In genomic region chr15:58062175-58062574, GRCh38 we compare ENCODE assay signal across 28 cellular contexts. TPM values are rescaled to one million over a fixed set of nuclear protein-coding genes. Genes with fewer than 3 reads are reported as not detected.
"Had no signal": no experiment of that assay in that cellular context is flagged by ENCODE, and none has a peak within 500 bp of the region (broad histone marks: within the 10 kb centered on the region; RNA-seq: fewer than 3 reads in every experiment).

No MANE protein-coding gene starts in this region.

- H3K9me3 ChIP-seq: breast epithelium, MG63, SJCRH30 had no signal

- H3K4me1 ChIP-seq: SJCRH30 had no signal

- DNase-seq: activated CD4-positive, alpha-beta T cell treated with anti-CD3 and anti-CD28 coated beads for 48 hours; activated CD4-positive, alpha-beta T cell treated with anti-CD3 and anti-CD28 coated beads, Interleukin-2, amount 50 U/mL, for 4 hours; activated CD4-positive, CD25-positive, alpha-beta regulatory T cell treated with anti-CD3 and anti-CD28 coated beads, Interleukin-2, amount 50 U/mL, for 72 hours; activated CD8-positive, alpha-beta memory T cell treated with anti-CD3 and anti-CD28 coated beads, Interleukin-2, amount 50 U/mL, for 48 hours; activated CD8-positive, alpha-beta T cell treated with anti-CD3 and anti-CD28 coated beads, Interleukin-2, amount 10 ng/mL, durations not matched to agents 7 days and 5 days; activated effector memory CD4-positive, alpha-beta T cell treated with Interleukin-2 at 50 U/mL for 16 hours; activated naive CD4-positive, alpha-beta T cell; activated T-cell treated with anti-CD3 and anti-CD28 coated beads, Interleukin-2, amount 50 U/mL, for 1 hour; aorta; MG63; MV-4-11; NCI-H1092 treated with DMSO at 0.1 percent for 48 hours; NCI-H1436; NCI-H1694 treated with DMSO at 0.1 percent for 48 hours; NCI-H2029 treated with DMSO at 0.1 percent for 48 hours; NCI-H510A treated with DMSO at 0.1 percent for 48 hours; NCI-H69; NK-92 treated with Interleukin-12 subunit alpha and Interleukin-12 subunit beta, amount 100 ng/mL, for 24 hours; OCI-M1; Right ventricle myocardium superior; RPMI8226; SJCRH30; SW 1271 had no signal

- H3K27me3 ChIP-seq: SJCRH30 had no signal

- ATAC-seq: activated CD8-positive, alpha-beta T cell treated with anti-CD3 and anti-CD28 coated beads, Interleukin-2, amount 10 ng/mL, durations not matched to agents 7 days and 5 days; Panc1; SK-N-SH treated with all-trans-retinoic acid at 6 μM for 48 hours had no signal

- H3K36me3 ChIP-seq: breast epithelium, MG63, SJCRH30 had no signal

- H3K4me3 ChIP-seq: breast epithelium, MG63, SJCRH30 had no signal

- H3K27ac ChIP-seq: breast epithelium, SJCRH30 had no signal

RNA-seq across cellular contexts. Expression of gene ALDH1A2, which starts 3.3 kb away (rescaled TPM):
- total RNA-seq: activated CD8-positive, alpha-beta T cell treated with anti-CD3 and anti-CD28 coated beads, Interleukin-2, amount 10 ng/mL, durations not matched to agents 7 days and 5 days; activated T-helper 1 cell treated with anti-CD3 and anti-CD28 coated beads, Interleukin-12 subunit alpha, Interleukin-12 subunit beta, Interleukin-2, Interleukin-4 antibody, amounts not matched to agents 30 ng/mL and 10 ng/mL and 1 ng/mL, durations not matched to agents 14 hours and 24 hours and 36 hours; T-helper 1 cell treated with Interleukin-12 subunit alpha and Interleukin-12 subunit beta and Interleukin-4 antibody, amounts not matched to agents 30 ng/mL and 1 ng/mL, for 36 hours had no signal
